ENCODE assay signal across 8 cellular contexts in genomic region chr4:145937021-145937861, GRCh38. TPM values are rescaled to one million over a fixed set of nuclear protein-coding genes. Genes with fewer than 3 reads are reported as not detected.
DNase-seq lines count a peak whose midpoint lies in the region; ATAC-seq and TF ChIP-seq lines count a peak whose summit lies in the region.

No MANE protein-coding gene starts in this region.

- peak overlapping the region; percentile 85 to 96 (median 91) for H3K9ac ChIP-seq in BLaER1 treated with 17β-estradiol and CSF1 and Interleukin-3, amounts not matched to agents 10 nM and 100 nM

- H3K27me3 ChIP-seq in BLaER1 treated with 17β-estradiol and CSF1 and Interleukin-3, amounts not matched to agents 10 nM and 100 nM: no peaks in the 10 kb centered on the region
- H3K27me3 ChIP-seq in kidney epithelial cell (ENCODE audit: control insufficient read depth, insufficient read depth, low read length): no peaks in the 10 kb centered on the region

- H3K36me3 ChIP-seq in BLaER1 treated with 17β-estradiol and CSF1 and Interleukin-3, amounts not matched to agents 10 nM and 100 nM: peaks cover 0 to 8% (median 0%) of the 10 kb centered on the region in 11 experiments; a peak in 3 of 22 replicates
- H3K36me3 ChIP-seq in kidney epithelial cell (ENCODE audit: control insufficient read depth, insufficient read depth, low read length): no peaks in the 10 kb centered on the region

- H4K20me1 ChIP-seq in BLaER1 treated with 17β-estradiol and CSF1 and Interleukin-3, amounts not matched to agents 10 nM and 100 nM: no peaks in the 10 kb centered on the region

- DNase-seq in M059J (ENCODE audit: low read depth) (peak; percentile 64), cerebellum (ENCODE audit: low spot score) (peak; percentile 67), kidney epithelial cell (ENCODE audit: low read depth) (no peak)
- DNase-seq in activated CD4-positive, alpha-beta T cell treated with anti-CD3 and anti-CD28 coated beads for 1 hour: peak; percentile 24
- peak; percentile 9 to 33 for DNase-seq in stimulated activated CD4-positive, alpha-beta T cell treated with anti-CD3 and anti-CD28 coated beads, Interleukin-15, amount 100 ng/mL, for 1 hour (ENCODE audit: low read depth in 1 of 2, low spot score in 1 of 2)

- H3K4me2 ChIP-seq in BLaER1 treated with 17β-estradiol and CSF1 and Interleukin-3, amounts not matched to agents 10 nM and 100 nM: peak overlapping the region; percentile 57 to 98 (median 81); a peak in 19 of 22 replicates

- H3K9me3 ChIP-seq in BLaER1 treated with 17β-estradiol and CSF1 and Interleukin-3, amounts not matched to agents 10 nM and 100 nM (replicated peaks in 1 of 11): no peaks in the 10 kb centered on the region

- peak overlapping the region; percentile 75 to 92 (median 81) for H3K4me3 ChIP-seq in BLaER1 treated with 17β-estradiol and CSF1 and Interleukin-3, amounts not matched to agents 10 nM and 100 nM
- peak overlapping the region; percentile 63 for H3K4me3 ChIP-seq in kidney epithelial cell (ENCODE audit: low read depth, low read length)

- ATAC-seq in GM19397 (IDR thresholded peaks at IDR 0.05; ENCODE audit: unreplicated experiment): peak; percentile 31
- ATAC-seq in HG02884 (IDR thresholded peaks at IDR 0.05; ENCODE audit: unreplicated experiment): no peak

- H3K27ac ChIP-seq in BLaER1 treated with 17β-estradiol and CSF1 and Interleukin-3, amounts not matched to agents 10 nM and 100 nM: peak overlapping the region; percentile 78 to 97 (median 92); a peak in 20 of 22 replicates

- no peak for TF ChIP-seq CTCF in kidney epithelial cell (IDR thresholded peaks at IDR 0.05; ENCODE audit: insufficient read depth, low read length, poor library complexity, severe bottlenecking)

- peaks cover 21 to 33% (median 26%) of the 10 kb centered on the region in 10 experiments for H3K4me1 ChIP-seq in BLaER1 treated with 17β-estradiol and CSF1 and Interleukin-3, amounts not matched to agents 10 nM and 100 nM

RNA-seq across cellular contexts. Expression of gene ZNF827, which starts 1.4 kb away (rescaled TPM):
- total RNA-seq in M059J (2014; rRNA removed; shearing (Covaris generic)): 3.5 and 9.2 TPM in 2 replicates
- total RNA-seq in cerebellum (30.5 TPM), kidney epithelial cell (14.0 and 16.6 TPM in 2 replicates)
